In genomic region chr1:6788946-6789345, GRCh38 we compare ENCODE assay signal across 2 cellular contexts.
A peak's percentile ranks its signal among the peaks of the same experiment; 100 is the strongest.
TF ChIP-seq lines count a peak whose summit lies in the region.

No MANE protein-coding gene starts in this region.

TF ChIP-seq in HepG2, 621 proteins besides CTCF, POLR2A, EP300 and RAD21 (continues in another document):
- TF ChIP-seq GLI4 (CRISPR knock-in tag; IDR thresholded peaks at IDR 0.05; ENCODE audit: borderline replicate concordance) (no peak), HNRNPK (IDR thresholded peaks at IDR 0.05; ENCODE audit: low read depth, low read length, poor library complexity, severe bottlenecking) (no peak), KDM5B (CRISPR knock-in tag; IDR thresholded peaks at IDR 0.05; ENCODE audit: borderline replicate concordance) (no peak), ZNF772 (CRISPR knock-in tag; IDR thresholded peaks at IDR 0.05) (no peak), ZFP36L1 (CRISPR knock-in tag; IDR thresholded peaks at IDR 0.05) (no peak), SP1 (IDR thresholded peaks at IDR 0.05) (no peak), SP1 (CRISPR knock-in tag; IDR thresholded peaks at IDR 0.05) (no peak), ZGPAT (CRISPR knock-in tag; IDR thresholded peaks at IDR 0.05) (no peak), FOXA1 (IDR thresholded peaks at IDR 0.05) (no peak), FOXA1 (CRISPR knock-in tag; IDR thresholded peaks at IDR 0.05) (peak; percentile 63), KMT2A (CRISPR knock-in tag; IDR thresholded peaks at IDR 0.05) (no peak), MZF1 (CRISPR knock-in tag; IDR thresholded peaks at IDR 0.05; ENCODE audit: borderline replicate concordance) (no peak), ZSCAN21 (CRISPR knock-in tag; IDR thresholded peaks at IDR 0.05; ENCODE audit: borderline replicate concordance) (no peak), MAFK (conservative IDR thresholded peaks at IDR 0.05 in 1 of 2, IDR thresholded peaks at IDR 0.05 in 1 of 2; ENCODE audit: low read length in 2 of 2) (no peak), ZNF468 (CRISPR knock-in tag; IDR thresholded peaks at IDR 0.05) (no peak), GTF2F1 (IDR thresholded peaks at IDR 0.05; ENCODE audit: low read length) (no peak), TEF (CRISPR knock-in tag; IDR thresholded peaks at IDR 0.05) (no peak), ZFX (CRISPR knock-in tag; IDR thresholded peaks at IDR 0.05; ENCODE audit: low read depth) (no peak), JARID2 (CRISPR knock-in tag; IDR thresholded peaks at IDR 0.05; ENCODE audit: insufficient replicate concordance) (no peak), MXI1 (IDR thresholded peaks at IDR 0.05; ENCODE audit: borderline replicate concordance, low read depth, low read length) (no peak), ZBTB4 (CRISPR knock-in tag; IDR thresholded peaks at IDR 0.05; ENCODE audit: borderline replicate concordance) (no peak), TFDP2 (CRISPR knock-in tag; IDR thresholded peaks at IDR 0.05) (no peak), CREB1 (IDR thresholded peaks at IDR 0.05) (no peak), CREB1 (CRISPR knock-in tag; IDR thresholded peaks at IDR 0.05) (no peak), FOXC1 (CRISPR knock-in tag; IDR thresholded peaks at IDR 0.05; ENCODE audit: borderline replicate concordance) (no peak), ZNF20 (CRISPR knock-in tag; IDR thresholded peaks at IDR 0.05) (no peak), CEBPG (CRISPR knock-in tag; IDR thresholded peaks at IDR 0.05) (0 out of 2 replicates have a peak, but pooled peaks have one; percentile 13), SYNCRIP (IDR thresholded peaks at IDR 0.05; ENCODE audit: insufficient read depth, low read depth, low read length) (no peak), FOXP1 (IDR thresholded peaks at IDR 0.05) (no peak), FOXP1 (CRISPR knock-in tag; IDR thresholded peaks at IDR 0.05) (0 out of 2 replicates have a peak, but pooled peaks have one; percentile 11)

TF ChIP-seq in endothelial cell of umbilical vein, 7 proteins besides CTCF, POLR2A, EP300 and RAD21:
- no peak for TF ChIP-seq FOS (IDR thresholded peaks at IDR 0.05; ENCODE audit: borderline replicate concordance, insufficient read depth, low read length)
- TF ChIP-seq GATA2 (IDR thresholded peaks at IDR 0.05; ENCODE audit: insufficient read depth, insufficient read length, low read depth, low read length), result no peak
- TF ChIP-seq JUN (IDR thresholded peaks at IDR 0.05; ENCODE audit: borderline replicate concordance, insufficient read depth, insufficient read length, low read depth), result no peak
- no peak for TF ChIP-seq MAX (IDR thresholded peaks at IDR 0.05; ENCODE audit: insufficient read depth, insufficient read length)
- TF ChIP-seq POLR2AphosphoS5 (IDR thresholded peaks at IDR 0.05; ENCODE audit: insufficient read depth, low read depth, low read length), result no peak
- no peak for TF ChIP-seq MYC (IDR thresholded peaks at IDR 0.05; ENCODE audit: low read depth, low read length)
- no peak for TF ChIP-seq EZH2 (IDR thresholded peaks at IDR 0.05; ENCODE audit: borderline replicate concordance, low read depth, low read length, severe bottlenecking)
